In the genomic region with DNA sequence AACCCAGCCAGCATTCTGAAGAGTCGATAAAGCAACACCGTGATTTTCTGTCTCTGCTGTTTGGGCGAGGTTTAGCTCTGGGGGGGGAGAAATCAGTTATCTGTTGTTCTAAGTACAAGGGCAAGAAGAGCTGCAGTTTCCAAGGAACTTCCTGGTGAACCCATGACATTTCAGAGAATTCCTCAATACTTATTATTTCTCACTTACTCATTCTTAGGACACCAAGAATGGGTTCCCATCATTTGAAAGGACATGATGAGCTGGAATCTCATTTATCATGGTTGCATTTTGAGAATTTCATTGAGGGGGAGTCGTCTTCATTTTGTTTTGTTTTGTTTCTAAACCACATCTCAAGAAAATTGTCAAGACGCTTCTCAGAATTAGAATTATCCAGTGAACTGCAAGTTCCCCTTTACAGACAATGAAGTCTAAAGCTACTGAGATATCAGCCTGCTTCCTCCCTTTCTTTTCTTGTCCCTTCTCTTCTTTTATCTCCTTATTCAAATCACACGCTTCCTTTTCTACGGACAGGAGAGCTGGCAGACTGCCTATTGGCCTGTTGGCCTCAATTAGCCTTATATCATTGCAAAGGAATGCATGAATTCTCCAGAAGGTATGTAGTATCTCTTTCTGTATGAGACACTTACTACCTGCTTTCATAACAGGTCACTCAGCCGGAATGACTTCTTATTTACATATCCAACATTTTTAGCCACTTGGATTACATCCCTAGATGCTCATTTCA, we compare ENCODE assay signal across 9 cellular contexts. TPM values are rescaled to one million over a fixed set of nuclear protein-coding genes. Genes with fewer than 3 reads are reported as not detected.
DNase-seq lines count a peak whose midpoint lies in the region; ATAC-seq and TF ChIP-seq lines count a peak whose summit lies in the region.
"Had no signal": no experiment of that assay in that cellular context is flagged by ENCODE, and none has a peak within 500 bp of the region (broad histone marks: within the 10 kb centered on the region; RNA-seq: fewer than 3 reads in every experiment).

No MANE protein-coding gene starts in this region.

- peak; percentile 63 for ATAC-seq in lung (ENCODE audit: insufficient read depth, low FRiP score)
- ATAC-seq in GM18868 (IDR thresholded peaks at IDR 0.05; ENCODE audit: unreplicated experiment) = no peak
- no peak for ATAC-seq in HG03442 (IDR thresholded peaks at IDR 0.05; ENCODE audit: unreplicated experiment)

- H3K27ac ChIP-seq in ACC112 (ENCODE audit: low read depth, low read length) (peak overlapping the region; percentile 88), lung (ENCODE audit: low read depth in 1 of 2, low read length in 1 of 2) (peak overlapping the region in 1 of 2 donors; percentile 75)

- peaks cover 45% of the 10 kb centered on the region for H3K79me2 ChIP-seq in ACC112 (ENCODE audit: control insufficient read depth, insufficient read depth, low read length, unreplicated experiment)

- TF ChIP-seq CTCF in lung (IDR thresholded peaks at IDR 0.05; ENCODE audit: control extremely low read depth, extremely low read depth) = no peak

- WGBS in lung, 2 donors = 43 to 49% methylated on average over 8 of the region's 8 CpGs

- H3K9me3 ChIP-seq in lung (ENCODE audit: control insufficient read depth in 2 of 2, insufficient read depth in 1 of 2, low read length in 1 of 2) = peaks cover 0 to 2% of the 10 kb centered on the region in 2 donors

- H3K27me3 ChIP-seq in ACC112 (ENCODE audit: insufficient read depth, low read length) = no peaks in the 10 kb centered on the region
- H3K27me3 ChIP-seq in lung (ENCODE audit: control insufficient read depth, insufficient read depth) = no peaks in the 10 kb centered on the region

- H3K36me3 ChIP-seq in ACC112 (ENCODE audit: insufficient read depth, low read length) (no peaks in the 10 kb centered on the region), lung (ENCODE audit: control insufficient read depth in 2 of 2, insufficient read depth in 2 of 2, low read length in 2 of 2) (no peaks in the 10 kb centered on the region)

- H2AFZ ChIP-seq in ACC112 (ENCODE audit: low read length, unreplicated experiment) = peak overlapping the region; percentile 34

- DNase-seq in KBM-7 (peak; percentile 69), dedifferentiated amniotic fluid mesenchymal stem cell (ENCODE audit: extremely low spot score) (peak; percentile 38), lung (ENCODE audit: low spot score) (peak; percentile 57), epidermal melanocyte (ENCODE audit: insufficient read length, low spot score) (no peak), T-helper 2 cell (no peak)
- DNase-seq: activated gamma-delta T cell had no signal

- H3K4me3 ChIP-seq in ACC112 (ENCODE audit: low read depth, low read length) (peak overlapping the region; percentile 23), lung (no peak overlapping the region)

- in situ Hi-C loops in KBM-7 (cut with MboI; ENCODE audit: low pct_unique_long_range_greater_than_20kb, low sequenced_read_pairs) = no loop called here

- peaks cover 43% of the 10 kb centered on the region for H3K4me1 ChIP-seq in ACC112 (ENCODE audit: control insufficient read depth, insufficient read depth, low read length, unreplicated experiment)
- H3K4me1 ChIP-seq in lung (ENCODE audit: control insufficient read depth in 2 of 2, insufficient read depth in 2 of 2, low read length in 2 of 2) = peaks cover 5 to 26% of the 10 kb centered on the region in 2 donors

RNA-seq across cellular contexts. Expression of a gene that starts 53.7 kb away (rescaled TPM):
- total RNA-seq in lung = 10 to 100 TPM; 36.5 to 37.7 TPM
- polyA plus RNA-seq in lung = 1 to 10 TPM; 2.0 to 2.5 TPM

Comparison
In these comparisons a context has a peak if more than half of its experiments do, and no peak if none do; other contexts are left out.
1. DNase-seq: peak in KBM-7 (single experiment), dedifferentiated amniotic fluid mesenchymal stem cell (single experiment) and lung (single experiment); none in epidermal melanocyte (single experiment) and T-helper 2 cell (0 of 5).